ENCODE assay signal across 36 cellular contexts in the genomic region with DNA sequence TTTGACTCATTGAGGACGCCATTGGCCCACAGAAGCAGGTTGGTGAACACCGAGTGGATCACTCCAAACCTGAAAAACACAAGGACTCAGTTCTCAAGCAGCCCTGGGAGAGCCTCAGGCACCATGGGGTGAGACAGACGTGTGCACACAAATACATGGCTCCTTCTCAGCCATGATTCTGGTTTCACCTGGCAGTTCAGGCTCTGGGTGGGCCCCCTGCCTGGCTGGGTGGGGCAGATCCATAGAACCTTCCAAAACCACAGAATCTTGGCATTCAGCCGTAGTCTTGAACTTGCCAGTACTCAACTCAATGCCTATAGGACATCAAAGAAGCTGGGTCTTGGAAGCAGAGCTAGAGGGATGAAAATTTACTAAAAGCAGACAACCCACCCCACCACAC. TPM values are rescaled to one million over a fixed set of nuclear protein-coding genes. Genes with fewer than 3 reads are reported as not detected.
"Had no signal": no experiment of that assay in that cellular context is flagged by ENCODE, and none has a peak within 500 bp of the region (broad histone marks: within the 10 kb centered on the region; RNA-seq: fewer than 3 reads in every experiment).

No MANE protein-coding gene starts in this region.

- H3K9ac ChIP-seq: neural progenitor cell, parathyroid adenoma had no signal

- H3K27me3 ChIP-seq: neural progenitor cell, right lobe of liver, tibial nerve had no signal

- H3K9me3 ChIP-seq: left lung, lower lobe of right lung, neutrophil, psoas muscle, right lobe of liver, tibial nerve, uterus had no signal

- H3K36me3 Mint-ChIP-seq: immature natural killer cell; mesothelial cell of epicardium; naive B cell; natural killer cell; neural progenitor cell; stimulated activated memory B cell treated with anti-CD40 and anti-IgM and Interleukin-4, amounts not matched to agents 10 μg/mL and 1 μg/mL and 100 μg/mL, for 72 hours; type B pancreatic cell had no signal

- ATAC-seq: left colon; left lung; lower lobe of right lung; natural killer cell; psoas muscle; right lobe of liver; stimulated activated memory B cell treated with anti-CD40 and anti-IgM and Interleukin-4, amounts not matched to agents 10 μg/mL and 1 μg/mL and 100 μg/mL, for 72 hours; stimulated activated naive CD8-positive, alpha-beta T cell treated with anti-CD3 and anti-CD28 coated beads, Interleukin-15, amount 100 ng/mL, for 72 hours had no signal

- FAIRE-seq: islet of Langerhans, kidney had no signal

- H3K4me1 Mint-ChIP-seq: immature natural killer cell; mesothelial cell of epicardium; naive B cell; natural killer cell; nephron progenitor cell; stimulated activated memory B cell treated with anti-CD40 and anti-IgM and Interleukin-4, amounts not matched to agents 10 μg/mL and 1 μg/mL and 100 μg/mL, for 72 hours; stimulated activated naive CD8-positive, alpha-beta T cell treated with anti-CD3 and anti-CD28 coated beads, Interleukin-15, amount 100 ng/mL, for 72 hours had no signal

- H3K4me1 ChIP-seq: left lung, lower lobe of right lung, parathyroid adenoma, psoas muscle, right lobe of liver, tibial nerve, uterus had no signal

- H3K27ac ChIP-seq: left lung, lower lobe of right lung, neural progenitor cell, neutrophil, parathyroid adenoma, psoas muscle, right lobe of liver, tibial nerve, uterus had no signal

- H3K36me3 ChIP-seq: left lung, lower lobe of right lung, neural progenitor cell, neutrophil, right lobe of liver, tibial nerve, uterus had no signal

- H2AFZ ChIP-seq: neural progenitor cell, parathyroid adenoma had no signal

- H3K4me3 ChIP-seq: left lung, lower lobe of right lung, neural progenitor cell, psoas muscle, right lobe of liver, smooth muscle cell, tibial nerve, uterus had no signal

- H3K9me3 Mint-ChIP-seq: immature natural killer cell, mesothelial cell of epicardium, natural killer cell, nephron progenitor cell, type B pancreatic cell had no signal

- DNase-seq: hypothalamus; immature natural killer cell; kidney; left colon; left lung; lower lobe of right lung; mesendoderm; naive B cell; natural killer cell; nephron progenitor cell; occipital lobe; psoas muscle; right lobe of liver; stimulated activated CD4-positive, alpha-beta T cell treated with anti-CD3 and anti-CD28 coated beads, Interleukin-1b, Interleukin-23, amount 100 ng/mL, for 48 hours; stimulated activated CD4-positive, alpha-beta T cell treated with anti-CD3 and anti-CD28 coated beads, Interleukin-2, amount 100 ng/mL, for 48 hours; stimulated activated CD4-positive, alpha-beta T cell treated with anti-CD3 and anti-CD28 coated beads, Interleukin-4, amount 100 ng/mL, for 4 hours; stimulated activated CD8-positive, alpha-beta memory T cell treated with anti-CD3 and anti-CD28 coated beads, Interleukin-4, amount 100 ng/mL, for 48 hours; stimulated activated naive CD4-positive, alpha-beta T cell treated with Interleukin-2 at 50 U/mL for 16 hours; stimulated activated naive CD8-positive, alpha-beta T cell treated with anti-CD3 and anti-CD28 coated beads, Interleukin-15, amount 100 ng/mL, for 72 hours; uterus had no signal

- H3K79me2 ChIP-seq: parathyroid adenoma had no signal

- H3K4me2 ChIP-seq: neural progenitor cell, smooth muscle cell had no signal

- H3K27ac Mint-ChIP-seq: immature natural killer cell; mesothelial cell of epicardium; naive B cell; natural killer cell; nephron progenitor cell; neural progenitor cell; stimulated activated memory B cell treated with anti-CD40 and anti-IgM and Interleukin-4, amounts not matched to agents 10 μg/mL and 1 μg/mL and 100 μg/mL, for 72 hours; stimulated activated naive CD8-positive, alpha-beta T cell treated with anti-CD3 and anti-CD28 coated beads, Interleukin-15, amount 100 ng/mL, for 72 hours; type B pancreatic cell had no signal

- H3K4me3 Mint-ChIP-seq: immature natural killer cell; mesothelial cell of epicardium; naive B cell; natural killer cell; nephron progenitor cell; neural progenitor cell; stimulated activated memory B cell treated with anti-CD40 and anti-IgM and Interleukin-4, amounts not matched to agents 10 μg/mL and 1 μg/mL and 100 μg/mL, for 72 hours; stimulated activated naive CD8-positive, alpha-beta T cell treated with anti-CD3 and anti-CD28 coated beads, Interleukin-15, amount 100 ng/mL, for 72 hours; type B pancreatic cell had no signal

RNA-seq across cellular contexts. Expression of a gene that starts 24.2 kb away (rescaled TPM):
- total RNA-seq: kidney, left colon, left lung, liver, lower lobe of right lung, mesothelial cell of epicardium, mononuclear cell, natural killer cell, occipital lobe, osteocyte, posterior vena cava, psoas muscle, right lobe of liver, skeletal muscle tissue, smooth muscle cell, temporal lobe, tibial nerve, ureter, uterus had no signal
- polyA plus RNA-seq: immature natural killer cell, liver, psoas muscle, smooth muscle cell had no signal
